33 cellular contexts compared by ENCODE assay signal in genomic region chr14:92049781-92050180, GRCh38.
"Had no signal": no experiment of that assay in that cellular context is flagged by ENCODE, and none has a peak within 500 bp of the region (broad histone marks: within the 10 kb centered on the region; RNA-seq: fewer than 3 reads in every experiment).

No MANE protein-coding gene starts in this region.

- H3K36me3 ChIP-seq: adrenal gland, brain microvascular endothelial cell, breast epithelium, cardiac muscle cell had no signal

- H3K4me3 ChIP-seq: adrenal gland, ascending aorta, body of pancreas, breast epithelium, cardiac muscle cell had no signal

- H3K27ac ChIP-seq: adrenal gland, ascending aorta, body of pancreas, brain microvascular endothelial cell, breast epithelium, cardiac muscle cell had no signal

- ATAC-seq: activated naive CD4-positive, alpha-beta T cell treated with anti-CD3 and anti-CD28 coated beads, Interleukin-2, amount 50 U/mL, for 72 hours; activated naive CD8-positive, alpha-beta T cell treated with anti-CD3 and anti-CD28 coated beads, Interleukin-2, amount 50 U/mL, for 24 hours; activated T-cell treated with anti-CD3 and anti-CD28 coated beads, Interleukin-2, amount 50 U/mL, for 4 hours; activated T-cell treated with anti-CD3 and anti-CD28 coated beads, Interleukin-2, amount 50 U/mL, for 72 hours; activated T-helper 17 cell treated with anti-CD3 and anti-CD28 coated beads, Interleukin-2, amount 50 U/mL, for 72 hours; body of pancreas had no signal

- H3K9me3 ChIP-seq: adrenal gland, ascending aorta, body of pancreas had no signal

- FAIRE-seq: astrocyte, bronchial epithelial cell had no signal

- DNase-seq: activated effector memory CD4-positive, alpha-beta T cell treated with anti-CD3 and anti-CD28 coated beads, Interleukin-2, amount 50 U/mL, for 16 hours; activated effector memory CD4-positive, alpha-beta T cell treated with Interleukin-2 at 50 U/mL for 16 hours; activated gamma-delta T cell; activated gamma-delta T cell treated with Interleukin-2 at 50 U/mL for 16 hours; activated naive CD4-positive, alpha-beta T cell; activated naive CD4-positive, alpha-beta T cell treated with anti-CD3 and anti-CD28 coated beads for 36 hours; activated naive CD4-positive, alpha-beta T cell treated with anti-CD3 and anti-CD28 coated beads, Interleukin-2, amount 10 ng/mL, durations not matched to agents 7 days and 5 days; activated naive CD4-positive, alpha-beta T cell treated with anti-CD3 and anti-CD28 coated beads, Interleukin-2, amount 50 U/mL, for 16 hours; activated naive CD4-positive, alpha-beta T cell treated with Interleukin-2 at 50 U/mL for 16 hours; activated naive CD8-positive, alpha-beta T cell treated with anti-CD3 and anti-CD28 coated beads for 36 hours; activated naive CD8-positive, alpha-beta T cell treated with anti-CD3 and anti-CD28 coated beads, Interleukin-2, amount 10 ng/mL, durations not matched to agents 7 days and 5 days; activated naive CD8-positive, alpha-beta T cell treated with anti-CD3 and anti-CD28 coated beads, Interleukin-2, amount 50 U/mL, for 24 hours; activated T-cell treated with anti-CD3 and anti-CD28 coated beads, Interleukin-2, amount 50 U/mL, for 24 hours; activated T-cell treated with anti-CD3 and anti-CD28 coated beads, Interleukin-2, amount 50 U/mL, for 4 hours; activated T-cell treated with anti-CD3 and anti-CD28 coated beads, Interleukin-2, amount 50 U/mL, for 48 hours; activated T-cell treated with anti-CD3 and anti-CD28 coated beads, Interleukin-2, amount 50 U/mL, for 72 hours; amniotic stem cell; amygdala; anterior cingulate cortex; aorta; body of pancreas; brain microvascular endothelial cell; caudate nucleus; central memory CD4-positive, alpha-beta T cell; cerebellar nuclear complex had no signal

- H3K4me1 ChIP-seq: adrenal gland, ascending aorta, body of pancreas, breast epithelium had no signal

- H3K27me3 ChIP-seq: adrenal gland, ascending aorta, body of pancreas, brain microvascular endothelial cell, breast epithelium, cardiac muscle cell had no signal
